ENCODE assay signal across 19 cellular contexts in genomic region chr20:50842821-50843220, GRCh38. TPM values are rescaled to one million over a fixed set of nuclear protein-coding genes. Genes with fewer than 3 reads are reported as not detected.
DNase-seq lines count a peak whose midpoint lies in the region; ATAC-seq and TF ChIP-seq lines count a peak whose summit lies in the region.
"Had no signal": no experiment of that assay in that cellular context is flagged by ENCODE, and none has a peak within 500 bp of the region (broad histone marks: within the 10 kb centered on the region; RNA-seq: fewer than 3 reads in every experiment).

No MANE protein-coding gene starts in this region.

- H3K27ac ChIP-seq in RWPE2 (ENCODE audit: poor library complexity, severe bottlenecking) (peak overlapping the region; percentile 82), mammary epithelial cell (ENCODE audit: insufficient read depth, low read depth, low read length) (peak overlapping the region; percentile 77)

- H3K9me3 ChIP-seq in RWPE2 (ENCODE audit: severe bottlenecking) (no peaks in the 10 kb centered on the region), mammary epithelial cell (replicated peaks; ENCODE audit: insufficient read depth, low read length) (no peaks in the 10 kb centered on the region)

- no peak for DNase-seq in activated CD8-positive, alpha-beta memory T cell treated with anti-CD3 and anti-CD28 coated beads, Interleukin-2, amount 10 ng/mL, durations not matched to agents 7 days and 5 days
- no peak for DNase-seq in activated CD8-positive, alpha-beta memory T cell treated with anti-CD3 and anti-CD28 coated beads for 24 hours
- DNase-seq in RWPE2 (ENCODE audit: low spot score) (no peak), mammary epithelial cell (no peak), progenitor cell of endocrine pancreas (ENCODE audit: low spot score, unreplicated experiment) (no peak), DMS79 treated with DMSO at 0.1 percent for 48 hours (lab: John Stamatoyannopoulos, UW) (no peak), HK-2 (ENCODE audit: unreplicated experiment) (no peak)
- DNase-seq: 8988T, COR-L47, DMS 273 treated with DMSO at 0.1 percent for 48 hours, GF-D8, GOT3, NCI-H187 treated with DMSO at 0.1 percent for 48 hours, NCI-H2171, NCI-H526 had no signal

- no peak overlapping the region for H3K9ac ChIP-seq in mammary epithelial cell (ENCODE audit: insufficient read depth, low read length)

- BruUV-seq in mammary epithelial cell (replicated peaks; lab: Mats Ljungman, UMichigan) = no TSS peak

- H3K4me3 Mint-ChIP-seq in activated CD8-positive, alpha-beta memory T cell treated with anti-CD3 and anti-CD28 coated beads, Interleukin-2, amount 10 ng/mL, durations not matched to agents 7 days and 5 days = no peak overlapping the region
- H3K4me3 Mint-ChIP-seq in progenitor cell of endocrine pancreas (ENCODE audit: low read depth) = no peak overlapping the region

- H3K4me3 ChIP-seq in RWPE2 (ENCODE audit: severe bottlenecking) = no peak overlapping the region
- no peak overlapping the region for H3K4me3 ChIP-seq in mammary epithelial cell (replicated peaks in 1 of 3; ENCODE audit: insufficient read depth in 1 of 3, low read depth in 2 of 3, low read length in 3 of 3)
- H3K4me3 ChIP-seq: K562 had no signal

- H3K79me2 ChIP-seq in mammary epithelial cell (ENCODE audit: insufficient read depth, low read length) = no peaks in the 10 kb centered on the region

- H3K27me3 Mint-ChIP-seq in activated CD8-positive, alpha-beta memory T cell treated with anti-CD3 and anti-CD28 coated beads, Interleukin-2, amount 10 ng/mL, durations not matched to agents 7 days and 5 days = no peaks in the 10 kb centered on the region
- no peaks in the 10 kb centered on the region for H3K27me3 Mint-ChIP-seq in progenitor cell of endocrine pancreas

- no peaks in the 10 kb centered on the region for H4K20me1 ChIP-seq in mammary epithelial cell (ENCODE audit: insufficient read depth, low read length)

- CTCF ChIA-PET in activated CD8-positive, alpha-beta memory T cell treated with anti-CD3 and anti-CD28 coated beads, Interleukin-2, amount 10 ng/mL, durations not matched to agents 7 days and 5 days (lab: Charles Lee) = interaction anchor here (1.1 to 6.6 kb wide), 3 partner anchors 25 to 86 kb away, joined by 3 to 33 read pairs (median 13); no protein-coding TSS in a partner anchor
- CTCF ChIA-PET in mammary epithelial cell (lab: Charles Lee; ENCODE audit: low non-redundant PET) = interaction anchor here (1.1 kb wide), 1 partner anchor 86 kb away, joined by 3 read pairs; no protein-coding TSS in a partner anchor

- H3K4me1 Mint-ChIP-seq in activated CD8-positive, alpha-beta memory T cell treated with anti-CD3 and anti-CD28 coated beads, Interleukin-2, amount 10 ng/mL, durations not matched to agents 7 days and 5 days = peaks cover 77% of the 10 kb centered on the region
- H3K4me1 Mint-ChIP-seq in progenitor cell of endocrine pancreas (ENCODE audit: low read depth) = no peaks in the 10 kb centered on the region

- H3K27ac Mint-ChIP-seq in activated CD8-positive, alpha-beta memory T cell treated with anti-CD3 and anti-CD28 coated beads, Interleukin-2, amount 10 ng/mL, durations not matched to agents 7 days and 5 days = peak overlapping the region; percentile 62
- H3K27ac Mint-ChIP-seq in progenitor cell of endocrine pancreas = peak overlapping the region; percentile 52

- intact Hi-C loops in mammary epithelial cell (cut with micrococcal nuclease) = no loop called here

- dilution Hi-C loops in mammary epithelial cell (cut with HindIII; ENCODE audit: low sequenced_read_pairs) = loop anchor here (10.0 kb wide), 1 partner anchor 198 kb away; no protein-coding TSS in a partner anchor

- in situ Hi-C loops in mammary epithelial cell (cut with MboI; ENCODE audit: low sequenced_read_pairs in 2 of 2) = no loop called here

- no peak for ATAC-seq in activated CD8-positive, alpha-beta memory T cell treated with anti-CD3 and anti-CD28 coated beads, Interleukin-2, amount 10 ng/mL, durations not matched to agents 7 days and 5 days
- no peak for ATAC-seq in RWPE2 (ENCODE audit: low read depth)
- no peak for ATAC-seq in HG03108 (IDR thresholded peaks at IDR 0.05; ENCODE audit: unreplicated experiment)
- ATAC-seq: K562, Panc1, Right ventricle myocardium inferior had no signal

- H3K36me3 ChIP-seq in RWPE2 (ENCODE audit: low read depth) = no peaks in the 10 kb centered on the region
- H3K36me3 ChIP-seq in mammary epithelial cell (ENCODE audit: insufficient read depth, low read length) = no peaks in the 10 kb centered on the region

- H3K36me3 Mint-ChIP-seq in activated CD8-positive, alpha-beta memory T cell treated with anti-CD3 and anti-CD28 coated beads, Interleukin-2, amount 10 ng/mL, durations not matched to agents 7 days and 5 days = peaks cover 21% of the 10 kb centered on the region
- no peaks in the 10 kb centered on the region for H3K36me3 Mint-ChIP-seq in progenitor cell of endocrine pancreas (ENCODE audit: insufficient read depth)

- no peak overlapping the region for H3K4me2 ChIP-seq in mammary epithelial cell (ENCODE audit: insufficient read depth, low read depth, low read length)

- TF ChIP-seq CTCF in RWPE2 (IDR thresholded peaks at IDR 0.05; ENCODE audit: poor library complexity, severe bottlenecking) (no peak), mammary epithelial cell (conservative IDR thresholded peaks at IDR 0.05 in 1 of 2, IDR thresholded peaks at IDR 0.05 in 1 of 2; ENCODE audit: extremely low read depth in 1 of 2, insufficient read depth in 1 of 2, low read depth in 1 of 2, low read length in 2 of 2) (no peak), progenitor cell of endocrine pancreas (IDR thresholded peaks at IDR 0.05; ENCODE audit: unreplicated experiment) (no peak)

- 97% methylated on average over 5 of the region's 5 CpGs for WGBS in mammary epithelial cell (ENCODE audit: low coverage, missing lambda C conversion rate)

- H3K4me1 ChIP-seq in RWPE2 (ENCODE audit: insufficient read depth, poor library complexity, severe bottlenecking) (peaks cover 61% of the 10 kb centered on the region), mammary epithelial cell (ENCODE audit: insufficient read depth, low read length) (peaks cover 55% of the 10 kb centered on the region)

- no peak overlapping the region for H2AFZ ChIP-seq in mammary epithelial cell (ENCODE audit: low read depth, low read length)

- no peaks in the 10 kb centered on the region for H3K9me3 Mint-ChIP-seq in activated CD8-positive, alpha-beta memory T cell treated with anti-CD3 and anti-CD28 coated beads, Interleukin-2, amount 10 ng/mL, durations not matched to agents 7 days and 5 days (ENCODE audit: low read depth)
- no peaks in the 10 kb centered on the region for H3K9me3 Mint-ChIP-seq in progenitor cell of endocrine pancreas (ENCODE audit: low read depth)

- H3K27me3 ChIP-seq in RWPE2 (ENCODE audit: insufficient read depth, poor library complexity, severe bottlenecking) = no peaks in the 10 kb centered on the region
- H3K27me3 ChIP-seq in mammary epithelial cell (ENCODE audit: insufficient read depth, low read length) = no peaks in the 10 kb centered on the region

RNA-seq across cellular contexts. Expression of gene BCAS4, which starts 48.0 kb away (rescaled TPM):
- 10 to 100 TPM; 37.6 to 44.8 TPM for total RNA-seq in activated CD8-positive, alpha-beta memory T cell treated with anti-CD3 and anti-CD28 coated beads, Interleukin-2, amount 10 ng/mL, durations not matched to agents 7 days and 5 days
- total RNA-seq in mammary epithelial cell (10 to 100 TPM; 15.0 to 16.4 TPM), progenitor cell of endocrine pancreas (8.5 and 8.9 TPM in 2 replicates)
- polyA plus RNA-seq in mammary epithelial cell = 21.4 TPM
- 2.7 TPM for polyA minus RNA-seq in mammary epithelial cell
